Comparison of ENCODE assay signal across 25 cellular contexts in the genomic region with DNA sequence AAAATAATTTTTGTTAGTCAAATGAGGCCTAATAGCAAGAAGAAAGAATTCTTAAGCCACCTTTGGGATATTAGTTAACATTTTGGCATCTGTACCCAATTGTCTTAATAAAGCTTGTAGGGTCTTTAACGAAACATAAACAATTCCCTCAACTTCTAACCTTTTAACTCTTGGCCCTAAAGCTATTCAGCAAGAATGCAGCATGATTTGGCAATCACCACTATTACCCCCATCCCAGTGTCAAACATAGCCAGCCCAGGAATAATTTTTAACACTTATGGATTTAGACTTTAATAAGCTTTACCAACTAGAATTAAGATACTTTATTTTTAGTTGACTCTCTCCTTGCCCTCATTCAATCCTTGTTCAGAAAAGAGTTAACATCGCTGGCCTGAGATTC. TPM values are rescaled to one million over a fixed set of nuclear protein-coding genes. Genes with fewer than 3 reads are reported as not detected.
DNase-seq lines count a peak whose midpoint lies in the region; ATAC-seq, FAIRE-seq and TF ChIP-seq lines count a peak whose summit lies in the region.
"Had no signal": no experiment of that assay in that cellular context is flagged by ENCODE, and none has a peak within 500 bp of the region (broad histone marks: within the 10 kb centered on the region; RNA-seq: fewer than 3 reads in every experiment).

No MANE protein-coding gene starts in this region.

- POLR2A ChIA-PET in A549 (lab: Yijun Ruan, JAX) (interaction anchor here (0.8 to 4.8 kb wide), 4 partner anchors 10 to 55 kb away, joined by 3 to 37 read pairs (median 6); a partner anchor contains a TSS), HepG2 (lab: Yijun Ruan, JAX) (interaction anchor here (1.0 to 1.4 kb wide), 4 partner anchors 12 to 73 kb away, joined by 3 to 4 read pairs (median 3); no protein-coding TSS in a partner anchor)

- TF ChIP-seq RAD21 in A549 (conservative IDR thresholded peaks at IDR 0.05 in 1 of 2, IDR thresholded peaks at IDR 0.05 in 1 of 2): no peak
- TF ChIP-seq RAD21 in HepG2 (CRISPR knock-in tag; IDR thresholded peaks at IDR 0.05): no peak

- no peak overlapping the region for H3K4me3 ChIP-seq in A549
- H3K4me3 ChIP-seq in SK-N-MC: no peak overlapping the region
- no peak overlapping the region for H3K4me3 ChIP-seq in HepG2 (replicated peaks in 1 of 3; ENCODE audit: insufficient read depth in 1 of 3, low read depth in 2 of 3, low read length in 3 of 3)
- H3K4me3 ChIP-seq in HAP-1: no peak overlapping the region
- H3K4me3 ChIP-seq: BLaER1 treated with 17β-estradiol and CSF1 and Interleukin-3, amounts not matched to agents 10 nM and 100 nM; breast epithelium; dorsolateral prefrontal cortex; gastrocnemius medialis; skin epidermis had no signal

- peak overlapping the region; percentile 90 for H3K4me2 ChIP-seq in A549
- no peak overlapping the region for H3K4me2 ChIP-seq in HepG2 (ENCODE audit: low read depth, low read length)
- H3K4me2 ChIP-seq: BLaER1 treated with 17β-estradiol and CSF1 and Interleukin-3, amounts not matched to agents 10 nM and 100 nM had no signal

- TF ChIP-seq CTCF in A549 (IDR thresholded peaks at IDR 0.05) (no peak), HepG2 (CRISPR knock-in tag; IDR thresholded peaks at IDR 0.05) (no peak), GM20000 (IDR thresholded peaks at IDR 0.05; ENCODE audit: extremely low read depth, missing control alignments) (no peak)

- peak in 1 of 2 experiments; percentile 4 for DNase-seq in A549 (ENCODE audit: low read depth in 1 of 2, low spot score in 1 of 2)
- no peak for DNase-seq in SK-N-MC (ENCODE audit: low read depth, low spot score)
- no peak for DNase-seq in HepG2 (ENCODE audit: low spot score)
- no peak for DNase-seq in HAP-1 (ENCODE audit: low spot score in 2 of 2)
- no peak for DNase-seq in GM20000 (ENCODE audit: low spot score)
- no peak for DNase-seq in GF-D8 (lab: John Stamatoyannopoulos, UW)
- DNase-seq: activated CD4-positive, alpha-beta T cell treated with anti-CD3 and anti-CD28 coated beads for 36 hours; activated CD8-positive, alpha-beta memory T cell treated with anti-CD3 and anti-CD28 coated beads, Interleukin-2, amount 10 ng/mL, durations not matched to agents 7 days and 5 days; activated naive CD8-positive, alpha-beta T cell treated with anti-CD3 and anti-CD28 coated beads for 36 hours; dorsolateral prefrontal cortex; gastrocnemius medialis; mesendoderm; NCI-H1105 treated with DMSO at 0.1 percent for 48 hours; NCI-H510A treated with DMSO at 0.1 percent for 48 hours; stimulated activated CD4-positive, alpha-beta T cell treated with anti-CD3 and anti-CD28 coated beads, Interleukin-4, amount 100 ng/mL, for 24 hours; T-cell had no signal

- 0% methylated on average over 2 of the region's 2 CpGs for WGBS in A549 (ENCODE audit: missing lambda C conversion rate)
- WGBS in HepG2 (ENCODE audit: low lambda C conversion rate): 69% methylated on average over 2 of the region's 2 CpGs

- H3K27ac ChIP-seq in A549 (peak overlapping the region; percentile 91 to 92), SK-N-MC (peak overlapping the region; percentile 76), HepG2 (ENCODE audit: extremely low read length, insufficient read depth, low read length) (peak overlapping the region; percentile 10)
- H3K27ac ChIP-seq: BLaER1 treated with 17β-estradiol and CSF1 and Interleukin-3, amounts not matched to agents 10 nM and 100 nM; breast epithelium; dorsolateral prefrontal cortex; gastrocnemius medialis; skin epidermis had no signal

- CTCF ChIA-PET in A549 (lab: Yijun Ruan, JAX) (interaction anchor here (0.9 to 2.0 kb wide), 6 partner anchors 22 to 190 kb away, joined by 3 to 11 read pairs (median 6); a partner anchor contains a TSS), HepG2 (lab: Yijun Ruan, JAX; ENCODE audit: low intra/inter-chr PET ratio, low total read pairs) (no interaction called here)

- H3K9me3 ChIP-seq in A549 (no peaks in the 10 kb centered on the region), SK-N-MC (ENCODE audit: low read depth, low read length) (no peaks in the 10 kb centered on the region), HepG2 (ENCODE audit: low read length) (no peaks in the 10 kb centered on the region), HAP-1 (no peaks in the 10 kb centered on the region)
- H3K9me3 ChIP-seq: breast epithelium, gastrocnemius medialis had no signal

- TF ChIP-seq EP300 in A549 (IDR thresholded peaks at IDR 0.05): no peak
- TF ChIP-seq EP300 in HepG2 (IDR thresholded peaks at IDR 0.05; ENCODE audit: low read depth in 2 of 2, low read length in 2 of 2): no peak
- no peak for TF ChIP-seq EP300 in HepG2 (CRISPR knock-in tag; IDR thresholded peaks at IDR 0.05; ENCODE audit: borderline replicate concordance)

- H3K4me1 ChIP-seq in A549 (peaks cover 47% of the 10 kb centered on the region), HepG2 (ENCODE audit: insufficient read depth, low read length) (peaks cover 39% of the 10 kb centered on the region), HAP-1 (no peaks in the 10 kb centered on the region)
- H3K4me1 ChIP-seq: breast epithelium had no signal

- H3K79me2 ChIP-seq in HepG2 (ENCODE audit: insufficient read depth, low read length): no peaks in the 10 kb centered on the region

- no peak for TF ChIP-seq POLR2A in A549 (IDR thresholded peaks at IDR 0.05; ENCODE audit: low read length)
- TF ChIP-seq POLR2A in HepG2 (IDR thresholded peaks at IDR 0.05; ENCODE audit: insufficient read depth in 1 of 2, low read depth in 2 of 2, low read length in 2 of 2): no peak

- intact Hi-C loops in HepG2 (cut with micrococcal nuclease; ENCODE audit: unreplicated experiment): loop anchor here (5.0 kb wide), 2 partner anchors 41 to 56 kb away; a partner anchor contains a TSS

- H3K27me3 ChIP-seq in HepG2 (ENCODE audit: control insufficient read depth in 1 of 2, insufficient read depth in 2 of 2, low read length in 2 of 2) (no peaks in the 10 kb centered on the region), HAP-1 (ENCODE audit: low read depth) (no peaks in the 10 kb centered on the region)
- H3K27me3 ChIP-seq: BLaER1 treated with 17β-estradiol and CSF1 and Interleukin-3, amounts not matched to agents 10 nM and 100 nM; breast epithelium; dorsolateral prefrontal cortex; gastrocnemius medialis had no signal

- H4K20me1 ChIP-seq in HepG2 (ENCODE audit: insufficient read depth, low read length): no peaks in the 10 kb centered on the region
- H4K20me1 ChIP-seq: BLaER1 treated with 17β-estradiol and CSF1 and Interleukin-3, amounts not matched to agents 10 nM and 100 nM had no signal

- BruUV-seq in HepG2 (replicated peaks; lab: Mats Ljungman, UMichigan): no TSS peak

- no peak overlapping the region for H3K9ac ChIP-seq in SK-N-MC (ENCODE audit: insufficient read length)
- H3K9ac ChIP-seq in HepG2 (ENCODE audit: insufficient read depth, low read depth, low read length): no peak overlapping the region
- H3K9ac ChIP-seq: BLaER1 treated with 17β-estradiol and CSF1 and Interleukin-3, amounts not matched to agents 10 nM and 100 nM had no signal

- ATAC-seq in A549 (no peak), HepG2 (no peak)
- ATAC-seq: activated CD4-positive, alpha-beta T cell treated with anti-CD3 and anti-CD28 coated beads for 36 hours; activated CD8-positive, alpha-beta memory T cell treated with anti-CD3 and anti-CD28 coated beads, Interleukin-2, amount 10 ng/mL, durations not matched to agents 7 days and 5 days; gastrocnemius medialis; natural killer cell treated with Interleukin-12 subunit alpha and Interleukin-12 subunit beta and Interleukin-15 and Interleukin-18, amount 100 ng/mL, for 72 hours; T-cell had no signal

- FAIRE-seq in A549 (lab: Jason Lieb, UNC): no peak
- no peak for FAIRE-seq in HepG2 (lab: Jason Lieb, UNC)
- FAIRE-seq: A204.1, urothelium cell line had no signal

- in situ Hi-C loops in HepG2 (cut with HindIII; ENCODE audit: extremely low pct_ligation_motif_present, low pct_unique_long_range_greater_than_20kb): no loop called here
- in situ Hi-C loops in HAP-1 (cut with MboI; ENCODE audit: low sequenced_read_pairs): no loop called here

- H2AFZ ChIP-seq in HepG2 (ENCODE audit: low read length): no peak overlapping the region

- H3K36me3 ChIP-seq in SK-N-MC (ENCODE audit: insufficient read depth, low read length): peaks cover 5% of the 10 kb centered on the region; the same call in 1 of the 2 replicates
- H3K36me3 ChIP-seq in HepG2 (replicated peaks in 1 of 2; ENCODE audit: control insufficient read depth in 1 of 2, insufficient read depth in 2 of 2, low read length in 2 of 2): peaks cover 0 to 11% of the 10 kb centered on the region in 2 experiments; a peak in 1 of 5 replicates
- peaks cover 8% of the 10 kb centered on the region for H3K36me3 ChIP-seq in HAP-1 (replicated peaks)
- H3K36me3 ChIP-seq: breast epithelium had no signal

RNA-seq across cellular contexts. Expression of a gene that starts 2.5 kb away (rescaled TPM):
- polyA plus RNA-seq in A549 (2011; rRNA removed) (176 and 188 TPM in 2 replicates), A549 (2017; fragmentation: RNase III; extraction: RNeasy Plus Mini Kit Qiagen cat#74134 plus additional on column Dnase treatment) (47.2 to 71.8 TPM (median 61.0 TPM) in 3 replicates), HepG2 (2011; rRNA removed) (1.5 and 1.6 TPM in 2 replicates)
- polyA plus RNA-seq in A549 (2012; cell fraction: cytosol; rRNA removed): 15.3 and 21.3 TPM in 2 replicates
- polyA plus RNA-seq in A549 (2012; cell fraction: nucleus; rRNA removed): 7.4 and 12.9 TPM in 2 replicates
- 96.7 and 113 TPM in 2 replicates for polyA minus RNA-seq in A549 (2011; rRNA and poly(A)+ RNA removed)
- total RNA-seq in HepG2 (2016; rRNA removed; fragmentation: Illumina TruSeq; extraction: Trizol): 0.60 and 1.1 TPM in 2 replicates
- 0.20 and 0.26 TPM in 2 replicates for total RNA-seq in HepG2 (2016; cell fraction: cytosol; rRNA removed; fragmentation: Illumina TruSeq; extraction: Trizol; ENCODE audit: low read depth)
- total RNA-seq in HepG2 (2016; cell fraction: insoluble cytoplasmic fraction; rRNA removed; fragmentation: Illumina TruSeq; extraction: Trizol): 0.49 and 0.63 TPM in 2 replicates
- total RNA-seq in HepG2 (2016; cell fraction: membrane; rRNA removed; fragmentation: Illumina TruSeq; extraction: Trizol): 0.68 and 0.83 TPM in 2 replicates
- 0.72 and 1.0 TPM in 2 replicates for total RNA-seq in HepG2 (2016; cell fraction: nucleus; rRNA removed; fragmentation: Illumina TruSeq; extraction: Trizol)
- polyA plus RNA-seq in HepG2 (2011; cell fraction: cytosol; rRNA removed): 0.63 and 1.4 TPM in 2 replicates
- polyA plus RNA-seq in HepG2 (2011; cell fraction: nucleus; rRNA removed): 0.55 and 0.80 TPM in 2 replicates
- 0.76 and 1.2 TPM in 2 replicates for polyA plus RNA-seq in HepG2 (2012)
- polyA plus RNA-seq in HepG2 (2016; cell fraction: cytosol; fragmentation: Illumina TruSeq; extraction: Trizol; ENCODE audit: low read depth): 0.19 and 0.45 TPM in 2 replicates
- polyA plus RNA-seq in HepG2 (2016; cell fraction: insoluble cytoplasmic fraction; fragmentation: Illumina TruSeq; extraction: Trizol; ENCODE audit: low read depth): 0.30 and 0.36 TPM in 2 replicates
- 0.24 and 0.27 TPM in 2 replicates for polyA plus RNA-seq in HepG2 (2016; cell fraction: membrane; fragmentation: Illumina TruSeq; extraction: Trizol; ENCODE audit: low read depth)
- 0.74 and 0.92 TPM in 2 replicates for polyA plus RNA-seq in HepG2 (2016; cell fraction: nucleus; fragmentation: Illumina TruSeq; extraction: Trizol; ENCODE audit: insufficient read depth, low read depth)
- 0.54 and 2.2 TPM in 2 replicates for polyA minus RNA-seq in HepG2 (2011; rRNA and poly(A)+ RNA removed; ENCODE audit: low replicate concordance)
- polyA minus RNA-seq in HepG2 (2011; cell fraction: cytosol; rRNA and poly(A)+ RNA removed): 1.6 and 1.7 TPM in 2 replicates
- polyA minus RNA-seq in HepG2 (2011; cell fraction: nucleus; rRNA and poly(A)+ RNA removed): 0.77 and 0.99 TPM in 2 replicates

RNA-seq across cellular contexts. Expression of a gene that starts 14.2 kb away (rescaled TPM):
- polyA plus RNA-seq in A549 (2011; rRNA removed) (256 and 314 TPM in 2 replicates), A549 (2017; fragmentation: RNase III; extraction: RNeasy Plus Mini Kit Qiagen cat#74134 plus additional on column Dnase treatment) (217 to 254 TPM (median 251 TPM) in 3 replicates), HepG2 (2011; rRNA removed) (346 and 400 TPM in 2 replicates)
- polyA plus RNA-seq in A549 (2012; cell fraction: cytosol; rRNA removed): 293 and 304 TPM in 2 replicates
- polyA plus RNA-seq in A549 (2012; cell fraction: nucleus; rRNA removed): 86.8 and 153 TPM in 2 replicates
- 59.2 and 75.3 TPM in 2 replicates for polyA minus RNA-seq in A549 (2011; rRNA and poly(A)+ RNA removed)
- total RNA-seq in HepG2 (2016; rRNA removed; fragmentation: Illumina TruSeq; extraction: Trizol): 96.7 and 152 TPM in 2 replicates
- total RNA-seq in HepG2 (2016; cell fraction: cytosol; rRNA removed; fragmentation: Illumina TruSeq; extraction: Trizol; ENCODE audit: low read depth): 61.9 and 65.5 TPM in 2 replicates
- total RNA-seq in HepG2 (2016; cell fraction: insoluble cytoplasmic fraction; rRNA removed; fragmentation: Illumina TruSeq; extraction: Trizol): 105 and 145 TPM in 2 replicates
- 96.4 and 97.4 TPM in 2 replicates for total RNA-seq in HepG2 (2016; cell fraction: membrane; rRNA removed; fragmentation: Illumina TruSeq; extraction: Trizol)
- 46.3 and 47.2 TPM in 2 replicates for total RNA-seq in HepG2 (2016; cell fraction: nucleus; rRNA removed; fragmentation: Illumina TruSeq; extraction: Trizol)
- 412 and 427 TPM in 2 replicates for polyA plus RNA-seq in HepG2 (2011; cell fraction: cytosol; rRNA removed)
- 90.6 and 96.5 TPM in 2 replicates for polyA plus RNA-seq in HepG2 (2011; cell fraction: nucleus; rRNA removed)
- 204 and 237 TPM in 2 replicates for polyA plus RNA-seq in HepG2 (2012)
- polyA plus RNA-seq in HepG2 (2016; cell fraction: cytosol; fragmentation: Illumina TruSeq; extraction: Trizol; ENCODE audit: low read depth): 107 and 129 TPM in 2 replicates
- polyA plus RNA-seq in HepG2 (2016; cell fraction: insoluble cytoplasmic fraction; fragmentation: Illumina TruSeq; extraction: Trizol; ENCODE audit: low read depth): 246 and 265 TPM in 2 replicates
- polyA plus RNA-seq in HepG2 (2016; cell fraction: membrane; fragmentation: Illumina TruSeq; extraction: Trizol; ENCODE audit: low read depth): 142 and 171 TPM in 2 replicates
- 118 and 126 TPM in 2 replicates for polyA plus RNA-seq in HepG2 (2016; cell fraction: nucleus; fragmentation: Illumina TruSeq; extraction: Trizol; ENCODE audit: insufficient read depth, low read depth)
- polyA minus RNA-seq in HepG2 (2011; rRNA and poly(A)+ RNA removed; ENCODE audit: low replicate concordance): 90.1 and 139 TPM in 2 replicates
- polyA minus RNA-seq in HepG2 (2011; cell fraction: cytosol; rRNA and poly(A)+ RNA removed): 38.0 and 45.5 TPM in 2 replicates
- 36.7 and 44.5 TPM in 2 replicates for polyA minus RNA-seq in HepG2 (2011; cell fraction: nucleus; rRNA and poly(A)+ RNA removed)

RNA-seq across cellular contexts. Expression of a gene that starts 54.1 kb away (rescaled TPM):
- 14.0 and 15.0 TPM in 2 replicates for polyA plus RNA-seq in A549 (2011; rRNA removed)
- 6.8 and 8.0 TPM in 2 replicates for polyA plus RNA-seq in A549 (2012; cell fraction: cytosol; rRNA removed)
- 8.3 and 9.2 TPM in 2 replicates for polyA plus RNA-seq in A549 (2012; cell fraction: nucleus; rRNA removed)
- 8.0 to 8.7 TPM (median 8.2 TPM) in 3 replicates for polyA plus RNA-seq in A549 (2017; fragmentation: RNase III; extraction: RNeasy Plus Mini Kit Qiagen cat#74134 plus additional on column Dnase treatment)
- 67.6 and 83.1 TPM in 2 replicates for polyA minus RNA-seq in A549 (2011; rRNA and poly(A)+ RNA removed)
- 35.2 and 36.4 TPM in 2 replicates for total RNA-seq in HepG2 (2016; rRNA removed; fragmentation: Illumina TruSeq; extraction: Trizol)
- total RNA-seq in HepG2 (2016; cell fraction: cytosol; rRNA removed; fragmentation: Illumina TruSeq; extraction: Trizol; ENCODE audit: low read depth): 2.1 and 2.5 TPM in 2 replicates
- 31.0 and 35.2 TPM in 2 replicates for total RNA-seq in HepG2 (2016; cell fraction: insoluble cytoplasmic fraction; rRNA removed; fragmentation: Illumina TruSeq; extraction: Trizol)
- total RNA-seq in HepG2 (2016; cell fraction: membrane; rRNA removed; fragmentation: Illumina TruSeq; extraction: Trizol): 7.5 and 9.4 TPM in 2 replicates
- 64.6 and 75.1 TPM in 2 replicates for total RNA-seq in HepG2 (2016; cell fraction: nucleus; rRNA removed; fragmentation: Illumina TruSeq; extraction: Trizol)
- polyA plus RNA-seq in HepG2 (2011; rRNA removed): 12.1 and 13.5 TPM in 2 replicates
- polyA plus RNA-seq in HepG2 (2011; cell fraction: cytosol; rRNA removed): 8.3 and 10.1 TPM in 2 replicates
- polyA plus RNA-seq in HepG2 (2011; cell fraction: nucleus; rRNA removed): 23.5 and 29.1 TPM in 2 replicates
- 4.6 and 5.4 TPM in 2 replicates for polyA plus RNA-seq in HepG2 (2012)
- polyA plus RNA-seq in HepG2 (2016; cell fraction: cytosol; fragmentation: Illumina TruSeq; extraction: Trizol; ENCODE audit: low read depth): 0.16 and 0.34 TPM in 2 replicates
- 9.6 TPM in 2 replicates for polyA plus RNA-seq in HepG2 (2016; cell fraction: insoluble cytoplasmic fraction; fragmentation: Illumina TruSeq; extraction: Trizol; ENCODE audit: low read depth)
- polyA plus RNA-seq in HepG2 (2016; cell fraction: membrane; fragmentation: Illumina TruSeq; extraction: Trizol; ENCODE audit: low read depth): 1.00 and 1.3 TPM in 2 replicates
- polyA plus RNA-seq in HepG2 (2016; cell fraction: nucleus; fragmentation: Illumina TruSeq; extraction: Trizol; ENCODE audit: insufficient read depth, low read depth): 12.8 and 15.7 TPM in 2 replicates
- polyA minus RNA-seq in HepG2 (2011; rRNA and poly(A)+ RNA removed; ENCODE audit: low replicate concordance): 97.0 and 222 TPM in 2 replicates
- 20.9 and 22.2 TPM in 2 replicates for polyA minus RNA-seq in HepG2 (2011; cell fraction: cytosol; rRNA and poly(A)+ RNA removed)
- polyA minus RNA-seq in HepG2 (2011; cell fraction: nucleus; rRNA and poly(A)+ RNA removed): 154 and 171 TPM in 2 replicates

RNA-seq across cellular contexts. Expression of a gene that starts 57.7 kb away (rescaled TPM):
- polyA plus RNA-seq in A549 (2011; rRNA removed): not detected in 2 replicates
- not detected in 2 replicates for polyA plus RNA-seq in A549 (2012; cell fraction: cytosol; rRNA removed)
- polyA plus RNA-seq in A549 (2012; cell fraction: nucleus; rRNA removed): not detected in 2 replicates
- not detected in 3 replicates for polyA plus RNA-seq in A549 (2017; fragmentation: RNase III; extraction: RNeasy Plus Mini Kit Qiagen cat#74134 plus additional on column Dnase treatment)
- polyA minus RNA-seq in A549 (2011; rRNA and poly(A)+ RNA removed): not detected in 2 replicates
- total RNA-seq in HepG2 (2016; rRNA removed; fragmentation: Illumina TruSeq; extraction: Trizol): not detected in 2 replicates
- total RNA-seq in HepG2 (2016; cell fraction: cytosol; rRNA removed; fragmentation: Illumina TruSeq; extraction: Trizol; ENCODE audit: low read depth): not detected in 2 replicates
- total RNA-seq in HepG2 (2016; cell fraction: insoluble cytoplasmic fraction; rRNA removed; fragmentation: Illumina TruSeq; extraction: Trizol): not detected in 2 replicates
- total RNA-seq in HepG2 (2016; cell fraction: membrane; rRNA removed; fragmentation: Illumina TruSeq; extraction: Trizol): not detected in 2 replicates
- not detected in 2 replicates for total RNA-seq in HepG2 (2016; cell fraction: nucleus; rRNA removed; fragmentation: Illumina TruSeq; extraction: Trizol)
- 0.07 TPM in 1 of 2 replicates, not detected in the other for polyA plus RNA-seq in HepG2 (2011; rRNA removed)
- polyA plus RNA-seq in HepG2 (2011; cell fraction: cytosol; rRNA removed): not detected in 2 replicates
- not detected in 2 replicates for polyA plus RNA-seq in HepG2 (2011; cell fraction: nucleus; rRNA removed)
- not detected in 2 replicates for polyA plus RNA-seq in HepG2 (2012)
- not detected in 2 replicates for polyA plus RNA-seq in HepG2 (2016; cell fraction: cytosol; fragmentation: Illumina TruSeq; extraction: Trizol; ENCODE audit: low read depth)
- not detected in 2 replicates for polyA plus RNA-seq in HepG2 (2016; cell fraction: insoluble cytoplasmic fraction; fragmentation: Illumina TruSeq; extraction: Trizol; ENCODE audit: low read depth)
- not detected in 2 replicates for polyA plus RNA-seq in HepG2 (2016; cell fraction: membrane; fragmentation: Illumina TruSeq; extraction: Trizol; ENCODE audit: low read depth)
- not detected in 2 replicates for polyA plus RNA-seq in HepG2 (2016; cell fraction: nucleus; fragmentation: Illumina TruSeq; extraction: Trizol; ENCODE audit: insufficient read depth, low read depth)
- polyA minus RNA-seq in HepG2 (2011; rRNA and poly(A)+ RNA removed; ENCODE audit: low replicate concordance): not detected in 2 replicates
- polyA minus RNA-seq in HepG2 (2011; cell fraction: cytosol; rRNA and poly(A)+ RNA removed): not detected in 2 replicates
- polyA minus RNA-seq in HepG2 (2011; cell fraction: nucleus; rRNA and poly(A)+ RNA removed): not detected in 2 replicates
- total RNA-seq: activated CD4-positive, alpha-beta T cell treated with anti-CD3 and anti-CD28 coated beads for 36 hours; activated CD8-positive, alpha-beta memory T cell treated with anti-CD3 and anti-CD28 coated beads, Interleukin-2, amount 10 ng/mL, durations not matched to agents 7 days and 5 days; activated naive CD8-positive, alpha-beta T cell treated with anti-CD3 and anti-CD28 coated beads for 36 hours; epithelial cell of proximal tubule; LHCN-M2; progenitor cell of endocrine pancreas had no signal

Comparison
In these comparisons a context has a peak if more than half of its experiments do, and no peak if none do; other contexts are left out.
1. H3K27ac ChIP-seq: peak in every context shown above with its lines; median percentile 92 in A549; 76 in SK-N-MC; 10 in HepG2.